11 cellular contexts compared by ENCODE assay signal in genomic region chr11:76654310-76654851, GRCh38. TPM values are rescaled to one million over a fixed set of nuclear protein-coding genes. Genes with fewer than 3 reads are reported as not detected.
DNase-seq lines count a peak whose midpoint lies in the region; ATAC-seq and TF ChIP-seq lines count a peak whose summit lies in the region.
"Had no signal": no experiment of that assay in that cellular context is flagged by ENCODE, and none has a peak within 500 bp of the region (broad histone marks: within the 10 kb centered on the region; RNA-seq: fewer than 3 reads in every experiment).

No MANE protein-coding gene starts in this region.

- H3K4me1 ChIP-seq in Peyer's patch (peaks cover 0 to 31% (median 0%) of the 10 kb centered on the region in 4 donors), esophagus (ENCODE audit: control insufficient read depth in 2 of 2, insufficient read depth in 2 of 2, low read length in 1 of 2) (no peaks in the 10 kb centered on the region), lung (ENCODE audit: control insufficient read depth in 2 of 2, insufficient read depth in 2 of 2, low read length in 2 of 2) (peaks cover 0 to 20% of the 10 kb centered on the region in 2 donors), testis (peaks cover 18% of the 10 kb centered on the region)

- H3K36me3 ChIP-seq in Peyer's patch (no peaks in the 10 kb centered on the region), esophagus (ENCODE audit: control insufficient read depth in 2 of 2, insufficient read depth in 2 of 2, low read length in 1 of 2) (no peaks in the 10 kb centered on the region), lung (ENCODE audit: control insufficient read depth in 2 of 2, insufficient read depth in 2 of 2, low read length in 2 of 2) (peaks cover 0 to 9% of the 10 kb centered on the region in 2 donors), testis (ENCODE audit: low read depth, missing control alignments) (no peaks in the 10 kb centered on the region)

- H3K27ac ChIP-seq in Peyer's patch: peak overlapping the region; percentile 42 to 78 (median 60)
- H3K27ac ChIP-seq in esophagus (ENCODE audit: low read depth in 2 of 2, low read length in 1 of 2): peak overlapping the region; percentile 40 to 53
- H3K27ac ChIP-seq in lung (ENCODE audit: low read depth in 1 of 2, low read length in 1 of 2): peak overlapping the region; percentile 52 to 71
- H3K27ac ChIP-seq in testis: peak overlapping the region in 1 of 2 donors; percentile 29

- H3K4me3 ChIP-seq in Peyer's patch: no peak overlapping the region
- H3K4me3 ChIP-seq in esophagus (ENCODE audit: low read depth in 1 of 2, low read length in 2 of 2): no peak overlapping the region
- no peak overlapping the region for H3K4me3 ChIP-seq in lung
- H3K4me3 ChIP-seq in testis: no peak overlapping the region

- H3K27me3 ChIP-seq in Peyer's patch (no peaks in the 10 kb centered on the region), esophagus (ENCODE audit: control insufficient read depth in 1 of 2, insufficient read depth in 2 of 2, low read length in 2 of 2) (no peaks in the 10 kb centered on the region), lung (ENCODE audit: control insufficient read depth, insufficient read depth) (no peaks in the 10 kb centered on the region), testis (no peaks in the 10 kb centered on the region)

- intact Hi-C loops in testis (cut with DNase I; ENCODE audit: low total_unique reads): no loop called here

- TF ChIP-seq POLR2A in Peyer's patch (IDR thresholded peaks at IDR 0.05): no peak
- no peak for TF ChIP-seq POLR2A in testis (IDR thresholded peaks at IDR 0.05)

- no peaks in the 10 kb centered on the region for H3K9me3 ChIP-seq in Peyer's patch
- no peaks in the 10 kb centered on the region for H3K9me3 ChIP-seq in esophagus (ENCODE audit: control insufficient read depth in 2 of 2, insufficient read depth in 1 of 2, low read depth in 1 of 2, low read length in 1 of 2)
- no peaks in the 10 kb centered on the region for H3K9me3 ChIP-seq in lung (ENCODE audit: control insufficient read depth in 2 of 2, insufficient read depth in 1 of 2, low read length in 1 of 2)
- H3K9me3 ChIP-seq in testis: no peaks in the 10 kb centered on the region

- no peak for TF ChIP-seq CTCF in Peyer's patch (IDR thresholded peaks at IDR 0.05)
- no peak for TF ChIP-seq CTCF in lung (IDR thresholded peaks at IDR 0.05; ENCODE audit: control extremely low read depth, extremely low read depth)
- no peak for TF ChIP-seq CTCF in testis (IDR thresholded peaks at IDR 0.05)

- peak in 2 of 3 donors; percentile 51 to 54 for DNase-seq in Peyer's patch
- DNase-seq in lung (ENCODE audit: low spot score): no peak
- peak; percentile 78 for DNase-seq in testis
- no peak for DNase-seq in activated CD4-positive, alpha-beta T cell treated with anti-CD3 and anti-CD28 coated beads, Interleukin-2, amount 50 U/mL, for 1 hour
- no peak for DNase-seq in NCI-H774 (lab: John Stamatoyannopoulos, UW)
- DNase-seq in NK-92 (lab: John Stamatoyannopoulos, UW; ENCODE audit: unreplicated experiment): no peak
- DNase-seq: effector memory CD8-positive, alpha-beta T cell; MM.1S had no signal

- WGBS in esophagus, 2 donors: 51% methylated on average over 11 of the region's 11 CpGs
- 46 to 51% methylated on average over 11 of the region's 11 CpGs for WGBS in lung, 2 donors
- 36 to 51% methylated on average over 8 to 11 of the region's 11 CpGs for WGBS in testis, 2 donors

- ATAC-seq in lung (ENCODE audit: insufficient read depth, low FRiP score) (no peak), SK-N-SH treated with all-trans-retinoic acid at 6 μM for 48 hours (no peak)
- ATAC-seq: effector memory CD8-positive, alpha-beta T cell; natural killer cell had no signal

TF ChIP-seq in SK-N-SH treated with all-trans-retinoic acid at 6 μM for 48 hours, 23 proteins besides CTCF, POLR2A, EP300 and RAD21:
- TF ChIP-seq GLIS3 (CRISPR knock-in tag; IDR thresholded peaks at IDR 0.05) (no peak), ZFP3 (CRISPR knock-in tag; IDR thresholded peaks at IDR 0.05) (no peak), ARNTL (CRISPR knock-in tag; IDR thresholded peaks at IDR 0.05; ENCODE audit: borderline replicate concordance, low read depth) (no peak), OSR1 (CRISPR knock-in tag; IDR thresholded peaks at IDR 0.05) (no peak)
TF ChIP-seq in SK-N-SH treated with all-trans-retinoic acid at 6 μM for 48 hours: peak in this region for 0.

RNA-seq across cellular contexts. Expression of gene LRRC32, which starts 16.2 kb away (rescaled TPM):
- 10 to 100 TPM in 3 of 4 donors, 1 to 10 TPM in 1; 4.0 to 36.7 (median 23.0) TPM for total RNA-seq in Peyer's patch
- 1 to 10 TPM; 8.1 to 8.5 TPM for polyA plus RNA-seq in esophagus
- 10 to 100 TPM; 38.3 to 69.9 TPM for total RNA-seq in lung
- 100 to 1,000 TPM; 100 to 159 TPM for polyA plus RNA-seq in lung
- 1 to 10 TPM; 6.5 to 9.1 TPM for total RNA-seq in testis
- 20.5 TPM for polyA plus RNA-seq in testis (ENCODE audit: insufficient read depth, low read depth, low replicate concordance)

Comparison
In these comparisons a context has a peak if more than half of its experiments do, and no peak if none do; other contexts are left out.
1. DNase-seq: peak in Peyer's patch (2 of 3) and testis (single experiment); none in lung (single experiment), activated CD4-positive, alpha-beta T cell treated with anti-CD3 and anti-CD28 coated beads, Interleukin-2, amount 50 U/mL, for 1 hour (single experiment), NCI-H774 (single experiment) and NK-92 (single experiment).